26 cellular contexts compared by ENCODE assay signal in the genomic region with DNA sequence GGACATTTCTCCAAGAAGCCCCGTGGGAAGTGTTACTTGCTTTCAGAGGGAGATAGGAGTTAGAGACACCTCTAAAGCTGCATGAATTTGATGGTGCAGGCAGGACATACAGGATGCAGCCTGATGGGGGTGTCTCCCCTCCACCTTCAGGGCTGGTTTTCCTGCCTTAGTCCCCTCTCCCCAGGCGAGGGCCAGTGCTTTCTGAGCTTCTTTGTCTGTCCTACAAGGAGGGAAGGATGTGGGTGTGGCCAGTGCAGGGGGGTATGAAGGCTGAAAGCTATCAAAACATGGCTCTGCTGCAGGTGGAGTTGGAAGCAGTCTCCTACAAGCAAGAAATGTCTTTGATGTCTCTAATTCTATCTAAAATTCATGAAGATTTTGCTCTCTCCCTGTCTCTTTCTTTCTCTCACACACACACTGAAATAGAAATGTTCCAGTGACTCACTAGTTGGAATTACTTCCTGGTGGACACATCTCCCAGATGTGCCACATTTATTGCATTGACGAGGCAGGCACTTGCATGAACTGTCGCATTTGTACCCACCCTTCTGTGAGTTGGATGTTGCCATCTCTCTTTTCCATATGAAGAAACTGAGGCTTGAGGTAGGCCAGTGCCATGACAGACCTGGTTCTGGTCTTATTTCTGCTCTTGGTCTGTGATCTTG. TPM values are rescaled to one million over a fixed set of nuclear protein-coding genes. Genes with fewer than 3 reads are reported as not detected.
DNase-seq lines count a peak whose midpoint lies in the region; ATAC-seq and TF ChIP-seq lines count a peak whose summit lies in the region.
"Had no signal": no experiment of that assay in that cellular context is flagged by ENCODE, and none has a peak within 500 bp of the region (broad histone marks: within the 10 kb centered on the region; RNA-seq: fewer than 3 reads in every experiment).

No MANE protein-coding gene starts in this region.

- H3K27me3 Mint-ChIP-seq in activated CD8-positive, alpha-beta T cell treated with anti-CD3 and anti-CD28 coated beads, Interleukin-2, amount 10 ng/mL, durations not matched to agents 7 days and 5 days (ENCODE audit: low read depth): no peaks in the 10 kb centered on the region
- no peaks in the 10 kb centered on the region for H3K27me3 Mint-ChIP-seq in activated CD8-positive, alpha-beta T cell treated with anti-CD3 and anti-CD28 coated beads for 36 hours

- intact Hi-C loops in activated CD8-positive, alpha-beta T cell treated with anti-CD3 and anti-CD28 coated beads for 36 hours (cut with micrococcal nuclease): no loop called here
- intact Hi-C loops in upper lobe of right lung (cut with DNase I): no loop called here
- intact Hi-C loops in adrenal gland (cut with DNase I): no loop called here

- H3K4me3 ChIP-seq in foreskin fibroblast (ENCODE audit: low read depth in 1 of 2, low read length in 2 of 2): no peak overlapping the region
- no peak overlapping the region for H3K4me3 ChIP-seq in upper lobe of right lung
- H3K4me3 ChIP-seq in adrenal gland: no peak overlapping the region
- H3K4me3 ChIP-seq: lower lobe of right lung, Peyer's patch, psoas muscle, SJSA1, skin epidermis, thoracic aorta had no signal

- TF ChIP-seq POLR2A in adrenal gland (IDR thresholded peaks at IDR 0.05): no peak

- peak overlapping the region; percentile 35 for H3K27ac Mint-ChIP-seq in activated CD8-positive, alpha-beta T cell treated with anti-CD3 and anti-CD28 coated beads, Interleukin-2, amount 10 ng/mL, durations not matched to agents 7 days and 5 days
- no peak overlapping the region for H3K27ac Mint-ChIP-seq in activated CD8-positive, alpha-beta T cell treated with anti-CD3 and anti-CD28 coated beads for 36 hours
- H3K27ac Mint-ChIP-seq: stimulated activated effector memory CD8-positive, alpha-beta T cell treated with anti-CD3 and anti-CD28 coated beads, Interleukin-12 subunit alpha, Interleukin-12 subunit beta, amount 100 ng/mL, for 72 hours; T-helper 1 cell treated with Interleukin-12 subunit alpha and Interleukin-12 subunit beta and Interleukin-4 antibody, amounts not matched to agents 30 μg/mL and 1 μg/mL, for 36 hours had no signal

- H3K9me3 ChIP-seq in upper lobe of right lung: no peaks in the 10 kb centered on the region
- no peaks in the 10 kb centered on the region for H3K9me3 ChIP-seq in adrenal gland (replicated peaks in 1 of 3)
- H3K9me3 ChIP-seq: lower lobe of right lung, Peyer's patch, psoas muscle, SJSA1, thoracic aorta had no signal

- no peaks in the 10 kb centered on the region for H3K9me3 Mint-ChIP-seq in activated CD8-positive, alpha-beta T cell treated with anti-CD3 and anti-CD28 coated beads, Interleukin-2, amount 10 ng/mL, durations not matched to agents 7 days and 5 days (ENCODE audit: insufficient read depth)
- H3K9me3 Mint-ChIP-seq in activated CD8-positive, alpha-beta T cell treated with anti-CD3 and anti-CD28 coated beads for 36 hours: no peaks in the 10 kb centered on the region
- H3K9me3 Mint-ChIP-seq: stimulated activated effector memory CD8-positive, alpha-beta T cell treated with anti-CD3 and anti-CD28 coated beads, Interleukin-12 subunit alpha, Interleukin-12 subunit beta, amount 100 ng/mL, for 72 hours; T-helper 1 cell treated with Interleukin-12 subunit alpha and Interleukin-12 subunit beta and Interleukin-4 antibody, amounts not matched to agents 30 μg/mL and 1 μg/mL, for 36 hours had no signal

- WGBS in adrenal gland, 4 donors: 88 to 92% (median 89%) methylated on average over 4 of the region's 4 CpGs

- POLR2A ChIA-PET in activated CD8-positive, alpha-beta T cell treated with anti-CD3 and anti-CD28 coated beads, Interleukin-2, amount 10 ng/mL, durations not matched to agents 7 days and 5 days (lab: Charles Lee): no interaction called here
- POLR2A ChIA-PET in activated CD8-positive, alpha-beta T cell treated with anti-CD3 and anti-CD28 coated beads for 36 hours (lab: Charles Lee): interaction anchor here (2.7 to 2.9 kb wide), 2 partner anchors 9 to 17 kb away, joined by 11 to 16 read pairs; a partner anchor contains a TSS

- CTCF ChIA-PET in activated CD8-positive, alpha-beta T cell treated with anti-CD3 and anti-CD28 coated beads, Interleukin-2, amount 10 ng/mL, durations not matched to agents 7 days and 5 days (lab: Charles Lee): no interaction called here
- CTCF ChIA-PET in activated CD8-positive, alpha-beta T cell treated with anti-CD3 and anti-CD28 coated beads for 36 hours (lab: Charles Lee): no interaction called here

- peaks cover 14% of the 10 kb centered on the region for H3K36me3 ChIP-seq in upper lobe of right lung
- no peaks in the 10 kb centered on the region for H3K36me3 ChIP-seq in adrenal gland (replicated peaks in 1 of 2)
- H3K36me3 ChIP-seq: Peyer's patch, thoracic aorta had no signal

- no peak overlapping the region for H3K4me3 Mint-ChIP-seq in activated CD8-positive, alpha-beta T cell treated with anti-CD3 and anti-CD28 coated beads, Interleukin-2, amount 10 ng/mL, durations not matched to agents 7 days and 5 days
- H3K4me3 Mint-ChIP-seq in activated CD8-positive, alpha-beta T cell treated with anti-CD3 and anti-CD28 coated beads for 36 hours: no peak overlapping the region
- H3K4me3 Mint-ChIP-seq: stimulated activated effector memory CD8-positive, alpha-beta T cell treated with anti-CD3 and anti-CD28 coated beads, Interleukin-12 subunit alpha, Interleukin-12 subunit beta, amount 100 ng/mL, for 72 hours; T-helper 1 cell treated with Interleukin-12 subunit alpha and Interleukin-12 subunit beta and Interleukin-4 antibody, amounts not matched to agents 30 μg/mL and 1 μg/mL, for 36 hours had no signal

- no peak for DNase-seq in activated CD8-positive, alpha-beta T cell treated with anti-CD3 and anti-CD28 coated beads, Interleukin-2, amount 10 ng/mL, durations not matched to agents 7 days and 5 days
- DNase-seq in activated CD8-positive, alpha-beta T cell treated with anti-CD3 and anti-CD28 coated beads for 36 hours: no peak
- DNase-seq in HT1080 (ENCODE audit: low read depth): peak; percentile 30
- peak; percentile 45 to 70 for DNase-seq in foreskin fibroblast
- peak; percentile 28 for DNase-seq in upper lobe of right lung
- DNase-seq in adrenal gland: no peak
- DNase-seq in NCI-H526 (lab: John Stamatoyannopoulos, UW): no peak
- DNase-seq in stimulated activated CD4-positive, alpha-beta T cell treated with anti-CD3 and anti-CD28 coated beads, Interleukin-4, amount 100 ng/mL, for 4 hours: no peak
- DNase-seq: activated CD4-positive, alpha-beta T cell treated with anti-CD3 and anti-CD28 coated beads, Interleukin-2, amount 50 U/mL, for 4 hours; activated gamma-delta T cell; foreskin keratinocyte; GOT3; lower lobe of right lung; NCI-H1105; NCI-H510A treated with DMSO at 0.1 percent for 48 hours; psoas muscle; stimulated activated CD4-positive, alpha-beta T cell treated with anti-CD3 and anti-CD28 coated beads, Interleukin-1b, Interleukin-23, amount 100 ng/mL, for 48 hours had no signal

- no peak overlapping the region for H3K27ac ChIP-seq in upper lobe of right lung
- H3K27ac ChIP-seq in adrenal gland: no peak overlapping the region
- H3K27ac ChIP-seq: epithelial cell of prostate, foreskin keratinocyte, HL-60, lower lobe of right lung, Peyer's patch, psoas muscle, SJSA1, skin epidermis, thoracic aorta, VCaP had no signal

- peaks cover 48% of the 10 kb centered on the region for H3K4me1 Mint-ChIP-seq in activated CD8-positive, alpha-beta T cell treated with anti-CD3 and anti-CD28 coated beads, Interleukin-2, amount 10 ng/mL, durations not matched to agents 7 days and 5 days (ENCODE audit: low read depth)
- peaks cover 8% of the 10 kb centered on the region for H3K4me1 Mint-ChIP-seq in activated CD8-positive, alpha-beta T cell treated with anti-CD3 and anti-CD28 coated beads for 36 hours (ENCODE audit: low read depth)

- H3K27me3 ChIP-seq in upper lobe of right lung: no peaks in the 10 kb centered on the region
- H3K27me3 ChIP-seq in adrenal gland: no peaks in the 10 kb centered on the region
- H3K27me3 ChIP-seq: foreskin keratinocyte, Peyer's patch, SJSA1 had no signal

- no peaks in the 10 kb centered on the region for H3K4me1 ChIP-seq in upper lobe of right lung
- peaks cover 0 to 3% of the 10 kb centered on the region in 2 donors for H3K4me1 ChIP-seq in adrenal gland (replicated peaks in 1 of 2)
- H3K4me1 ChIP-seq: foreskin keratinocyte, lower lobe of right lung, Peyer's patch, psoas muscle, SJSA1 had no signal

- no peak for TF ChIP-seq CTCF in activated CD8-positive, alpha-beta T cell treated with anti-CD3 and anti-CD28 coated beads for 36 hours (IDR thresholded peaks at IDR 0.05)
- TF ChIP-seq CTCF in foreskin fibroblast (IDR thresholded peaks at IDR 0.05; ENCODE audit: low read depth, low read length): no peak
- TF ChIP-seq CTCF in upper lobe of right lung (IDR thresholded peaks at IDR 0.05): no peak
- no peak for TF ChIP-seq CTCF in adrenal gland (IDR thresholded peaks at IDR 0.05)

- no peak for ATAC-seq in activated CD8-positive, alpha-beta T cell treated with anti-CD3 and anti-CD28 coated beads, Interleukin-2, amount 10 ng/mL, durations not matched to agents 7 days and 5 days
- no peak for ATAC-seq in activated CD8-positive, alpha-beta T cell treated with anti-CD3 and anti-CD28 coated beads for 36 hours
- no peak for ATAC-seq in upper lobe of right lung
- ATAC-seq: foreskin keratinocyte; lower lobe of right lung; psoas muscle; stimulated activated effector memory CD8-positive, alpha-beta T cell treated with anti-CD3 and anti-CD28 coated beads, Interleukin-12 subunit alpha, Interleukin-12 subunit beta, amount 100 ng/mL, for 72 hours had no signal

- peaks cover 84% of the 10 kb centered on the region for H3K36me3 Mint-ChIP-seq in activated CD8-positive, alpha-beta T cell treated with anti-CD3 and anti-CD28 coated beads, Interleukin-2, amount 10 ng/mL, durations not matched to agents 7 days and 5 days (ENCODE audit: low read depth)
- H3K36me3 Mint-ChIP-seq in activated CD8-positive, alpha-beta T cell treated with anti-CD3 and anti-CD28 coated beads for 36 hours (ENCODE audit: low read depth): peaks cover 88% of the 10 kb centered on the region

RNA-seq across cellular contexts. Expression of a gene that starts 13.9 kb away (rescaled TPM):
- 1 to 10 TPM; 1.3 to 1.7 TPM for total RNA-seq in activated CD8-positive, alpha-beta T cell treated with anti-CD3 and anti-CD28 coated beads, Interleukin-2, amount 10 ng/mL, durations not matched to agents 7 days and 5 days
- total RNA-seq in activated CD8-positive, alpha-beta T cell treated with anti-CD3 and anti-CD28 coated beads for 36 hours: 1 to 10 TPM; 1.1 to 1.3 TPM
- total RNA-seq in HT1080 (2014; rRNA removed; shearing (Covaris generic)): 71.8 and 73.2 TPM in 2 replicates
- polyA plus RNA-seq in HT1080 (2015; cell fraction: cytosol; rRNA removed): 66.2 and 78.3 TPM in 2 replicates
- 58.4 and 60.7 TPM in 2 replicates for polyA plus RNA-seq in HT1080 (2015; cell fraction: nucleus; rRNA removed)
- total RNA-seq in upper lobe of right lung (3.7 TPM), adrenal gland (10 to 100 TPM; 22.0 to 52.4 (median 25.8) TPM)
- polyA plus RNA-seq in adrenal gland: 10 to 100 TPM; 17.0 to 28.7 (median 22.5) TPM

RNA-seq across cellular contexts. Expression of a gene that starts 16.8 kb away (rescaled TPM):
- total RNA-seq in activated CD8-positive, alpha-beta T cell treated with anti-CD3 and anti-CD28 coated beads, Interleukin-2, amount 10 ng/mL, durations not matched to agents 7 days and 5 days: 100 to 1,000 TPM; 185 to 188 TPM
- 100 to 1,000 TPM; 289 to 302 TPM for total RNA-seq in activated CD8-positive, alpha-beta T cell treated with anti-CD3 and anti-CD28 coated beads for 36 hours
- 227 and 228 TPM in 2 replicates for total RNA-seq in HT1080 (2014; rRNA removed; shearing (Covaris generic))
- 88.2 and 90.7 TPM in 2 replicates for polyA plus RNA-seq in HT1080 (2015; cell fraction: cytosol; rRNA removed)
- 168 and 183 TPM in 2 replicates for polyA plus RNA-seq in HT1080 (2015; cell fraction: nucleus; rRNA removed)
- total RNA-seq in upper lobe of right lung (4.8 TPM), adrenal gland (10 to 100 TPM in 4 of 8 donors, 1 to 10 TPM in 4; 4.8 to 11.9 (median 9.7) TPM)
- 1 to 10 TPM; 1.7 to 3.0 (median 2.5) TPM for polyA plus RNA-seq in adrenal gland

RNA-seq across cellular contexts. Expression of a gene that starts 24.5 kb away (rescaled TPM):
- total RNA-seq in activated CD8-positive, alpha-beta T cell treated with anti-CD3 and anti-CD28 coated beads, Interleukin-2, amount 10 ng/mL, durations not matched to agents 7 days and 5 days: 10 to 100 TPM; 27.0 to 27.9 TPM
- 10 to 100 TPM; 26.6 to 28.0 TPM for total RNA-seq in activated CD8-positive, alpha-beta T cell treated with anti-CD3 and anti-CD28 coated beads for 36 hours
- 65.7 and 72.7 TPM in 2 replicates for total RNA-seq in HT1080 (2014; rRNA removed; shearing (Covaris generic))
- 41.2 and 45.6 TPM in 2 replicates for polyA plus RNA-seq in HT1080 (2015; cell fraction: cytosol; rRNA removed)
- 49.7 and 56.4 TPM in 2 replicates for polyA plus RNA-seq in HT1080 (2015; cell fraction: nucleus; rRNA removed)
- total RNA-seq in upper lobe of right lung (40.6 TPM), adrenal gland (10 to 100 TPM; 28.0 to 65.6 (median 47.5) TPM)
- polyA plus RNA-seq in adrenal gland: 10 to 100 TPM; 13.5 to 54.5 (median 47.0) TPM

RNA-seq across cellular contexts. Expression of a gene that starts 57.7 kb away (rescaled TPM):
- total RNA-seq in activated CD8-positive, alpha-beta T cell treated with anti-CD3 and anti-CD28 coated beads, Interleukin-2, amount 10 ng/mL, durations not matched to agents 7 days and 5 days: 10 to 100 TPM; 15.6 to 16.5 TPM
- 10 to 100 TPM in 1 of 2 experiments, 1 to 10 TPM in 1; 9.7 to 10.6 TPM for total RNA-seq in activated CD8-positive, alpha-beta T cell treated with anti-CD3 and anti-CD28 coated beads for 36 hours
- total RNA-seq in HT1080 (2014; rRNA removed; shearing (Covaris generic)): 6.6 and 16.8 TPM in 2 replicates
- 28.9 and 31.7 TPM in 2 replicates for polyA plus RNA-seq in HT1080 (2015; cell fraction: cytosol; rRNA removed)
- polyA plus RNA-seq in HT1080 (2015; cell fraction: nucleus; rRNA removed): 137 and 138 TPM in 2 replicates
- total RNA-seq in upper lobe of right lung (47.5 TPM), adrenal gland (10 to 100 TPM; 13.0 to 68.0 (median 32.2) TPM)
- 10 to 100 TPM in 2 of 3 donors, 1 to 10 TPM in 1; 2.8 to 96.0 (median 62.1) TPM for polyA plus RNA-seq in adrenal gland

Comparison
In these comparisons a context has a peak if more than half of its experiments do, and no peak if none do; other contexts are left out.
1. DNase-seq: peak in HT1080 (single experiment), foreskin fibroblast (2 of 2) and upper lobe of right lung (single experiment); none in activated CD8-positive, alpha-beta T cell treated with anti-CD3 and anti-CD28 coated beads, Interleukin-2, amount 10 ng/mL, durations not matched to agents 7 days and 5 days (single experiment), activated CD8-positive, alpha-beta T cell treated with anti-CD3 and anti-CD28 coated beads for 36 hours (single experiment), adrenal gland (0 of 7), NCI-H526 (0 of 2) and stimulated activated CD4-positive, alpha-beta T cell treated with anti-CD3 and anti-CD28 coated beads, Interleukin-4, amount 100 ng/mL, for 4 hours (0 of 2).
2. RNA of a gene that starts 16.8 kb away (total RNA-seq): 289 to 302 TPM in activated CD8-positive, alpha-beta T cell treated with anti-CD3 and anti-CD28 coated beads for 36 hours, 227 to 228 TPM in HT1080 and 185 to 188 TPM in activated CD8-positive, alpha-beta T cell treated with anti-CD3 and anti-CD28 coated beads, Interleukin-2, amount 10 ng/mL, durations not matched to agents 7 days and 5 days; 4.8 to 11.9 TPM in adrenal gland and 4.8 TPM in upper lobe of right lung (single experiment); every median in the first group is over 10 times any median in the second.